ENCODE assay signal across 15 cellular contexts in genomic region chr3:105613120-105613519, GRCh38.
A peak's percentile ranks its signal among the peaks of the same experiment; 100 is the strongest.
DNase-seq lines count a peak whose midpoint lies in the region; ATAC-seq and TF ChIP-seq lines count a peak whose summit lies in the region.
"Had no signal": no experiment of that assay in that cellular context is flagged by ENCODE, and none has a peak within 500 bp of the region (broad histone marks: within the 10 kb centered on the region; RNA-seq: fewer than 3 reads in every experiment).

No MANE protein-coding gene starts in this region.

- H3K36me3 Mint-ChIP-seq in GM23338 (ENCODE audit: low read depth) = no peaks in the 10 kb centered on the region
- H3K36me3 Mint-ChIP-seq: activated CD8-positive, alpha-beta memory T cell treated with anti-CD3 and anti-CD28 coated beads, Interleukin-2, amount 10 ng/mL, durations not matched to agents 7 days and 5 days; stimulated activated effector memory CD8-positive, alpha-beta T cell treated with anti-CD3 and anti-CD28 coated beads, Interleukin-12 subunit alpha, Interleukin-12 subunit beta, amount 100 ng/mL, for 72 hours had no signal

- DNase-seq in GM23338 (ENCODE audit: low spot score) (no peak), WERI-Rb-1 (peak; percentile 13), right atrium auricular region (ENCODE audit: low spot score) (no peak), retina (peak; percentile 20), cortex of kidney (lab: John Stamatoyannopoulos, UW) (no peak), putamen (ENCODE audit: low spot score) (no peak), GDM1 (lab: John Stamatoyannopoulos, UW) (no peak)
- DNase-seq: activated CD8-positive, alpha-beta memory T cell treated with anti-CD3 and anti-CD28 coated beads, Interleukin-2, amount 10 ng/mL, durations not matched to agents 7 days and 5 days; activated gamma-delta T cell; midbrain; NCI-H2029 treated with DMSO at 0.1 percent for 48 hours; T-helper 1 cell; tibial artery had no signal

- ATAC-seq in GM23338 = peak; percentile 73
- ATAC-seq: activated CD8-positive, alpha-beta memory T cell treated with anti-CD3 and anti-CD28 coated beads, Interleukin-2, amount 10 ng/mL, durations not matched to agents 7 days and 5 days; stimulated activated effector memory CD8-positive, alpha-beta T cell treated with anti-CD3 and anti-CD28 coated beads, Interleukin-12 subunit alpha, Interleukin-12 subunit beta, amount 100 ng/mL, for 72 hours had no signal

- no peaks in the 10 kb centered on the region for H4K20me1 ChIP-seq in GM23338 (replicated peaks; ENCODE audit: insufficient read depth)
- H4K20me1 ChIP-seq: BLaER1 had no signal

- H3K36me3 ChIP-seq in GM23338 (ENCODE audit: insufficient read depth) = no peaks in the 10 kb centered on the region
- no peaks in the 10 kb centered on the region for H3K36me3 ChIP-seq in WERI-Rb-1
- no peaks in the 10 kb centered on the region for H3K36me3 ChIP-seq in right atrium auricular region
- H3K36me3 ChIP-seq: BLaER1, tibial artery had no signal

- H3K4me1 ChIP-seq in GM23338 (ENCODE audit: insufficient read depth) (0 out of 2 replicates have a peak, but pooled peaks cover 10% of the 10 kb centered on the region), right atrium auricular region (no peaks in the 10 kb centered on the region)
- H3K4me1 ChIP-seq: BLaER1, tibial artery had no signal

- H3K27ac ChIP-seq in GM23338 (ENCODE audit: low read depth) = no peak overlapping the region
- H3K27ac ChIP-seq in WERI-Rb-1 = no peak overlapping the region
- H3K27ac ChIP-seq in right atrium auricular region = peak overlapping the region; percentile 23 to 55
- H3K27ac ChIP-seq: BLaER1, tibial artery had no signal

- H3K27me3 ChIP-seq in GM23338 (ENCODE audit: insufficient read depth) (no peaks in the 10 kb centered on the region), WERI-Rb-1 (ENCODE audit: insufficient read depth, low read depth, severe bottlenecking) (no peaks in the 10 kb centered on the region), right atrium auricular region (no peaks in the 10 kb centered on the region)
- H3K27me3 ChIP-seq: BLaER1, tibial artery had no signal

- no peak for TF ChIP-seq CTCF in GM23338 (conservative IDR thresholded peaks at IDR 0.05; ENCODE audit: low read depth in 2 of 2)
- no peak for TF ChIP-seq CTCF in WERI-Rb-1 (IDR thresholded peaks at IDR 0.05; ENCODE audit: low read depth, low read length)
- no peak for TF ChIP-seq CTCF in right atrium auricular region (IDR thresholded peaks at IDR 0.05)

- H3K4me3 ChIP-seq in GM23338 (no peak overlapping the region), WERI-Rb-1 (ENCODE audit: low read depth, low read length) (no peak overlapping the region), right atrium auricular region (no peak overlapping the region)
- H3K4me3 ChIP-seq: BLaER1, tibial artery had no signal

- no peaks in the 10 kb centered on the region for H3K27me3 Mint-ChIP-seq in GM23338 (ENCODE audit: insufficient read depth, low read depth, poor library complexity)
- H3K27me3 Mint-ChIP-seq: activated CD8-positive, alpha-beta memory T cell treated with anti-CD3 and anti-CD28 coated beads, Interleukin-2, amount 10 ng/mL, durations not matched to agents 7 days and 5 days had no signal

- H3K4me1 Mint-ChIP-seq in GM23338 = peaks cover 18% of the 10 kb centered on the region
- H3K4me1 Mint-ChIP-seq: activated CD8-positive, alpha-beta memory T cell treated with anti-CD3 and anti-CD28 coated beads, Interleukin-2, amount 10 ng/mL, durations not matched to agents 7 days and 5 days; stimulated activated effector memory CD8-positive, alpha-beta T cell treated with anti-CD3 and anti-CD28 coated beads, Interleukin-12 subunit alpha, Interleukin-12 subunit beta, amount 100 ng/mL, for 72 hours had no signal

- no peaks in the 10 kb centered on the region for H3K79me2 ChIP-seq in GM23338 (replicated peaks; ENCODE audit: insufficient read depth)

- H3K4me2 ChIP-seq in GM23338 = no peak overlapping the region
- H3K4me2 ChIP-seq: BLaER1 had no signal

- peak overlapping the region; percentile 77 for H3K27ac Mint-ChIP-seq in GM23338
- H3K27ac Mint-ChIP-seq: activated CD8-positive, alpha-beta memory T cell treated with anti-CD3 and anti-CD28 coated beads, Interleukin-2, amount 10 ng/mL, durations not matched to agents 7 days and 5 days; stimulated activated effector memory CD8-positive, alpha-beta T cell treated with anti-CD3 and anti-CD28 coated beads, Interleukin-12 subunit alpha, Interleukin-12 subunit beta, amount 100 ng/mL, for 72 hours had no signal

- H3K4me3 Mint-ChIP-seq in GM23338 = no peak overlapping the region
- H3K4me3 Mint-ChIP-seq: activated CD8-positive, alpha-beta memory T cell treated with anti-CD3 and anti-CD28 coated beads, Interleukin-2, amount 10 ng/mL, durations not matched to agents 7 days and 5 days; stimulated activated effector memory CD8-positive, alpha-beta T cell treated with anti-CD3 and anti-CD28 coated beads, Interleukin-12 subunit alpha, Interleukin-12 subunit beta, amount 100 ng/mL, for 72 hours had no signal

- no peaks in the 10 kb centered on the region for H3F3A ChIP-seq in GM23338 (replicated peaks; ENCODE audit: low read depth)

- H2AFZ ChIP-seq in GM23338 = peak overlapping the region; percentile 80; the same call in 1 of the 2 replicates

- H3K9me3 ChIP-seq in WERI-Rb-1 (ENCODE audit: severe bottlenecking) (no peaks in the 10 kb centered on the region), right atrium auricular region (no peaks in the 10 kb centered on the region)
- H3K9me3 ChIP-seq: BLaER1, tibial artery had no signal

- no peaks in the 10 kb centered on the region for H3K9me2 ChIP-seq in GM23338 (ENCODE audit: insufficient read depth)

- H3K9me3 Mint-ChIP-seq in GM23338 = no peaks in the 10 kb centered on the region
- H3K9me3 Mint-ChIP-seq: stimulated activated effector memory CD8-positive, alpha-beta T cell treated with anti-CD3 and anti-CD28 coated beads, Interleukin-12 subunit alpha, Interleukin-12 subunit beta, amount 100 ng/mL, for 72 hours had no signal

TF ChIP-seq in GM23338, 12 proteins besides CTCF, POLR2A, EP300 and RAD21:
- no peak for TF ChIP-seq ZNF331 (CRISPR knock-in tag; IDR thresholded peaks at IDR 0.05; ENCODE audit: low read depth)
- TF ChIP-seq CREB1 (CRISPR knock-in tag; IDR thresholded peaks at IDR 0.05; ENCODE audit: low read depth) = no peak
- no peak for TF ChIP-seq STAT1 (IDR thresholded peaks at IDR 0.05; ENCODE audit: unreplicated experiment)
- TF ChIP-seq ETS1 (IDR thresholded peaks at IDR 0.05) = no peak
- no peak for TF ChIP-seq NANOG (IDR thresholded peaks at IDR 0.05; ENCODE audit: borderline replicate concordance)
- no peak for TF ChIP-seq JUNB (IDR thresholded peaks at IDR 0.05; ENCODE audit: unreplicated experiment)

Comparison
In these comparisons a context has a peak if more than half of its experiments do, and no peak if none do; other contexts are left out.
1. DNase-seq: peak in WERI-Rb-1 (single experiment) and retina (single experiment); none in GM23338 (single experiment), right atrium auricular region (single experiment), cortex of kidney (single experiment), putamen (single experiment) and GDM1 (single experiment).
2. H3K27ac ChIP-seq: peak in right atrium auricular region (2 of 2); none in GM23338 (single experiment) and WERI-Rb-1 (single experiment).